In genomic region chr1:17825273-17826164, GRCh38 we compare ENCODE assay signal across 1 cellular context.
TF ChIP-seq lines count a peak whose summit lies in the region.

No MANE protein-coding gene starts in this region.

TF ChIP-seq in H1, 55 proteins besides CTCF, POLR2A, EP300 and RAD21 (continued from another document):
- TF ChIP-seq EGR1 (IDR thresholded peaks at IDR 0.05; ENCODE audit: borderline replicate concordance, low read depth, low read length) (no peak), SIRT6 (IDR thresholded peaks at IDR 0.05; ENCODE audit: low read length) (no peak), POU5F1 (IDR thresholded peaks at IDR 0.05; ENCODE audit: low read depth, low read length) (no peak), YY1 (IDR thresholded peaks at IDR 0.05; ENCODE audit: low read depth, low read length) (no peak), BRCA1 (IDR thresholded peaks at IDR 0.05; ENCODE audit: low read depth, low read length) (no peak), GABPA (IDR thresholded peaks at IDR 0.05; ENCODE audit: borderline replicate concordance, insufficient read depth, low read length) (no peak), SP1 (IDR thresholded peaks at IDR 0.05; ENCODE audit: low read depth, low read length) (no peak), CTBP2 (IDR thresholded peaks at IDR 0.05; ENCODE audit: borderline replicate concordance, insufficient read depth, insufficient read length, low read length) (no peak), BCL11A (IDR thresholded peaks at IDR 0.05; ENCODE audit: low read depth in 2 of 2, low read length in 2 of 2) (no peak), CHD1 (IDR thresholded peaks at IDR 0.05; ENCODE audit: low read depth, low read length) (no peak), JUND (IDR thresholded peaks at IDR 0.05; ENCODE audit: low read length) (no peak), POLR2AphosphoS5 (IDR thresholded peaks at IDR 0.05; ENCODE audit: low read depth, low read length) (no peak)
- TF ChIP-seq, protein P1, sequence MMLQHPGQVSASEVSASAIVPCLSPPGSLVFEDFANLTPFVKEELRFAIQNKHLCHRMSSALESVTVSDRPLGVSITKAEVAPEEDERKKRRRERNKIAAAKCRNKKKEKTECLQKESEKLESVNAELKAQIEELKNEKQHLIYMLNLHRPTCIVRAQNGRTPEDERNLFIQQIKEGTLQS (IDR thresholded peaks at IDR 0.05; ENCODE audit: insufficient read depth, low read depth, low read length), result no peak
